1 cellular context compared by ENCODE assay signal in the genomic region with DNA sequence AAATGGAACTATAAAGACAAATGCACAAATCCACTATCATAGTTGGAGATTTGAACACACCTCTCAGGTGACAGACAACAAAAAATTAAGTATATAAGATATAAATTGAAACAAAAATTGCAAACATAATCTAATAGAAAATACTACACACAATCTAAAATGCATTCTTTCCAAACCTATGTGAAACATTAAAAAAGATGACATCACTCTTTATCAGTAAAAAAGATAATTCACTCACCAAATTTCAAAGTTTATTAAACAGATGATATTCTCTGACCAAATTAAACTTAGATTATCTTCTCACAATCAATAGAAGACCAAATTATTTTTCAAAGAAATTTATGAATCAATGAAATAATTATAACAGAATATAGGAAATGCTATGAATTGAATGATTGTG.
TF ChIP-seq lines count a peak whose summit lies in the region.

No MANE protein-coding gene starts in this region.

TF ChIP-seq in K562, 482 proteins besides CTCF, POLR2A, EP300 and RAD21:
- TF ChIP-seq, protein P1, sequence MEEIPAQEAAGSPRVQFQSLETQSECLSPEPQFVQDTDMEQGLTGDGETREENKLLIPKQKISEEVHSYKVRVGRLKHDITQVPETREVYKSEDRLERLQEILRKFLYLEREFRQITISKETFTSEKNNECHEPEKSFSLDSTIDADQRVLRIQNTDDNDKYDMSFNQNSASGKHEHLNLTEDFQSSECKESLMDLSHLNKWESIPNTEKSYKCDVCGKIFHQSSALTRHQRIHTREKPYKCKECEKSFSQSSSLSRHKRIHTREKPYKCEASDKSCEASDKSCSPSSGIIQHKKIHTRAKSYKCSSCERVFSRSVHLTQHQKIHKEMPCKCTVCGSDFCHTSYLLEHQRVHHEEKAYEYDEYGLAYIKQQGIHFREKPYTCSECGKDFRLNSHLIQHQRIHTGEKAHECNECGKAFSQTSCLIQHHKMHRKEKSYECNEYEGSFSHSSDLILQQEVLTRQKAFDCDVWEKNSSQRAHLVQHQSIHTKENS (CRISPR knock-in tag; IDR thresholded peaks at IDR 0.05): no peak
- TF ChIP-seq, protein P2, sequence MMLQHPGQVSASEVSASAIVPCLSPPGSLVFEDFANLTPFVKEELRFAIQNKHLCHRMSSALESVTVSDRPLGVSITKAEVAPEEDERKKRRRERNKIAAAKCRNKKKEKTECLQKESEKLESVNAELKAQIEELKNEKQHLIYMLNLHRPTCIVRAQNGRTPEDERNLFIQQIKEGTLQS (IDR thresholded peaks at IDR 0.05): peak; percentile 64
- TF ChIP-seq, protein P2 (CRISPR knock-in tag; conservative IDR thresholded peaks at IDR 0.05): no peak
- TF ChIP-seq, protein P3, sequence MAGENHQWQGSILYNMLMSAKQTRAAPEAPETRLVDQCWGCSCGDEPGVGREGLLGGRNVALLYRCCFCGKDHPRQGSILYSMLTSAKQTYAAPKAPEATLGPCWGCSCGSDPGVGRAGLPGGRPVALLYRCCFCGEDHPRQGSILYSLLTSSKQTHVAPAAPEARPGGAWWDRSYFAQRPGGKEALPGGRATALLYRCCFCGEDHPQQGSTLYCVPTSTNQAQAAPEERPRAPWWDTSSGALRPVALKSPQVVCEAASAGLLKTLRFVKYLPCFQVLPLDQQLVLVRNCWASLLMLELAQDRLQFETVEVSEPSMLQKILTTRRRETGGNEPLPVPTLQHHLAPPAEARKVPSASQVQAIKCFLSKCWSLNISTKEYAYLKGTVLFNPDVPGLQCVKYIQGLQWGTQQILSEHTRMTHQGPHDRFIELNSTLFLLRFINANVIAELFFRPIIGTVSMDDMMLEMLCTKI (IDR thresholded peaks at IDR 0.05; ENCODE audit: partially characterized antibody): no peak
- TF ChIP-seq SMAD3 (CRISPR knock-in tag; conservative IDR thresholded peaks at IDR 0.05) (no peak), ZFP36 (IDR thresholded peaks at IDR 0.05; ENCODE audit: low read depth, low read length, partially characterized antibody) (no peak)
- TF ChIP-seq, protein P4, sequence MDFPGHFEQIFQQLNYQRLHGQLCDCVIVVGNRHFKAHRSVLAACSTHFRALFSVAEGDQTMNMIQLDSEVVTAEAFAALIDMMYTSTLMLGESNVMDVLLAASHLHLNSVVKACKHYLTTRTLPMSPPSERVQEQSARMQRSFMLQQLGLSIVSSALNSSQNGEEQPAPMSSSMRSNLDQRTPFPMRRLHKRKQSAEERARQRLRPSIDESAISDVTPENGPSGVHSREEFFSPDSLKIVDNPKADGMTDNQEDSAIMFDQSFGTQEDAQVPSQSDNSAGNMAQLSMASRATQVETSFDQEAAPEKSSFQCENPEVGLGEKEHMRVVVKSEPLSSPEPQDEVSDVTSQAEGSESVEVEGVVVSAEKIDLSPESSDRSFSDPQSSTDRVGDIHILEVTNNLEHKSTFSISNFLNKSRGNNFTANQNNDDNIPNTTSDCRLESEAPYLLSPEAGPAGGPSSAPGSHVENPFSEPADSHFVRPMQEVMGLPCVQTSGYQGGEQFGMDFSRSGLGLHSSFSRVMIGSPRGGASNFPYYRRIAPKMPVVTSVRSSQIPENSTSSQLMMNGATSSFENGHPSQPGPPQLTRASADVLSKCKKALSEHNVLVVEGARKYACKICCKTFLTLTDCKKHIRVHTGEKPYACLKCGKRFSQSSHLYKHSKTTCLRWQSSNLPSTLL (IDR thresholded peaks at IDR 0.05): no peak
- TF ChIP-seq, protein P5, sequence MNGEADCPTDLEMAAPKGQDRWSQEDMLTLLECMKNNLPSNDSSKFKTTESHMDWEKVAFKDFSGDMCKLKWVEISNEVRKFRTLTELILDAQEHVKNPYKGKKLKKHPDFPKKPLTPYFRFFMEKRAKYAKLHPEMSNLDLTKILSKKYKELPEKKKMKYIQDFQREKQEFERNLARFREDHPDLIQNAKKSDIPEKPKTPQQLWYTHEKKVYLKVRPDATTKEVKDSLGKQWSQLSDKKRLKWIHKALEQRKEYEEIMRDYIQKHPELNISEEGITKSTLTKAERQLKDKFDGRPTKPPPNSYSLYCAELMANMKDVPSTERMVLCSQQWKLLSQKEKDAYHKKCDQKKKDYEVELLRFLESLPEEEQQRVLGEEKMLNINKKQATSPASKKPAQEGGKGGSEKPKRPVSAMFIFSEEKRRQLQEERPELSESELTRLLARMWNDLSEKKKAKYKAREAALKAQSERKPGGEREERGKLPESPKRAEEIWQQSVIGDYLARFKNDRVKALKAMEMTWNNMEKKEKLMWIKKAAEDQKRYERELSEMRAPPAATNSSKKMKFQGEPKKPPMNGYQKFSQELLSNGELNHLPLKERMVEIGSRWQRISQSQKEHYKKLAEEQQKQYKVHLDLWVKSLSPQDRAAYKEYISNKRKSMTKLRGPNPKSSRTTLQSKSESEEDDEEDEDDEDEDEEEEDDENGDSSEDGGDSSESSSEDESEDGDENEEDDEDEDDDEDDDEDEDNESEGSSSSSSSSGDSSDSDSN (IDR thresholded peaks at IDR 0.05; ENCODE audit: borderline replicate concordance in 1 of 2, low read depth in 2 of 2, low read length in 2 of 2): no peak
TF ChIP-seq in K562: peak in this region for 1.
